13 cellular contexts compared by ENCODE assay signal in the genomic region with DNA sequence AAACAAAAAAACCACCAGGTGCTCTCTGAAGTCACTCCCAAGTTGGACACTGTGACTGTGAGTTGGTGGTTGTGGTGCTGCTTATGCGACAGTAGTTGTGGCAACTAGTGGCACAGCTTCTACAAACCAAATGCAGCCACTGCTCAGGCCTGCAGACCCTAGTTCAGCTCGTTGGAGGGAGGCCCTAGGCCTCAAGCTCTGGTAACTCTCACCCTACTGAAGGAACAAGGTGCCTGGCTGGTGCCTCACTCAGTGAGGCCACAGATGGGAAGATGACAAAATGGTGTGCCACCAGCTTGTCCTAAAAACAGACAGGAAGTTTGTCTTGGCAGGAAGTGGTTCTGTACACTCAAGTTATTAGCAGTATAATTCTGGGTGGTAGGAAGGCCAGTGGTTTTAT. TPM values are rescaled to one million over a fixed set of nuclear protein-coding genes. Genes with fewer than 3 reads are reported as not detected.
DNase-seq lines count a peak whose midpoint lies in the region; ATAC-seq and TF ChIP-seq lines count a peak whose summit lies in the region.
"Had no signal": no experiment of that assay in that cellular context is flagged by ENCODE, and none has a peak within 500 bp of the region (broad histone marks: within the 10 kb centered on the region; RNA-seq: fewer than 3 reads in every experiment).

No MANE protein-coding gene starts in this region.

- peak overlapping the region; percentile 40 for H2AFZ ChIP-seq in mammary epithelial cell (ENCODE audit: low read depth, low read length)
- H2AFZ ChIP-seq in hepatocyte: no peak overlapping the region

- CTCF ChIA-PET in mammary epithelial cell (lab: Charles Lee; ENCODE audit: low non-redundant PET) (no interaction called here), RWPE1 (lab: Yijun Ruan, JAX) (no interaction called here)

- DNase-seq in mammary epithelial cell (no peak), breast epithelium (ENCODE audit: low spot score in 2 of 2) (no peak), RWPE1 (ENCODE audit: low spot score) (no peak), NCI-H146 treated with DMSO at 0.1 percent for 48 hours (lab: John Stamatoyannopoulos, UW; ENCODE audit: unreplicated experiment) (no peak), hepatocyte (ENCODE audit: low spot score) (no peak), DMS 273 (lab: John Stamatoyannopoulos, UW; ENCODE audit: unreplicated experiment) (no peak), hippocampal formation (lab: John Stamatoyannopoulos, UW) (no peak)
- DNase-seq: activated T-cell treated with anti-CD3 and anti-CD28 coated beads, Interleukin-2, amount 50 U/mL, for 1 hour; DMS79; NCI-H187 treated with DMSO at 0.1 percent for 48 hours had no signal

- no peak overlapping the region for H3K9ac ChIP-seq in mammary epithelial cell (ENCODE audit: insufficient read depth, low read length)

- in situ Hi-C loops in mammary epithelial cell (cut with MboI; ENCODE audit: low sequenced_read_pairs in 2 of 2): no loop called here

- no peaks in the 10 kb centered on the region for H3K9me3 ChIP-seq in mammary epithelial cell (replicated peaks; ENCODE audit: insufficient read depth, low read length)
- no peaks in the 10 kb centered on the region for H3K9me3 ChIP-seq in breast epithelium
- H3K9me3 ChIP-seq in hepatocyte (ENCODE audit: low read depth): no peaks in the 10 kb centered on the region
- H3K9me3 ChIP-seq: suprapubic skin had no signal

- no TSS peak for BruUV-seq in mammary epithelial cell (replicated peaks; lab: Mats Ljungman, UMichigan)

- H3K4me2 ChIP-seq in mammary epithelial cell (ENCODE audit: insufficient read depth, low read depth, low read length) (no peak overlapping the region), hepatocyte (no peak overlapping the region)

- H3K4me1 ChIP-seq in mammary epithelial cell (ENCODE audit: insufficient read depth, low read length): peaks cover 12% of the 10 kb centered on the region
- H3K4me1 ChIP-seq in breast epithelium: no peaks in the 10 kb centered on the region
- H3K4me1 ChIP-seq in hepatocyte (ENCODE audit: insufficient read depth): no peaks in the 10 kb centered on the region
- H3K4me1 ChIP-seq: suprapubic skin had no signal

- H3K27me3 ChIP-seq in mammary epithelial cell (ENCODE audit: insufficient read depth, low read length): no peaks in the 10 kb centered on the region
- no peaks in the 10 kb centered on the region for H3K27me3 ChIP-seq in breast epithelium
- H3K27me3 ChIP-seq in hepatocyte: no peaks in the 10 kb centered on the region
- H3K27me3 ChIP-seq: suprapubic skin had no signal

- POLR2A ChIA-PET in RWPE1 (lab: Yijun Ruan, JAX; ENCODE audit: low non-redundant PET): no interaction called here

- H3K4me3 ChIP-seq in mammary epithelial cell (replicated peaks in 1 of 3; ENCODE audit: insufficient read depth in 1 of 3, low read depth in 2 of 3, low read length in 3 of 3) (no peak overlapping the region), breast epithelium (no peak overlapping the region), hepatocyte (no peak overlapping the region)
- H3K4me3 ChIP-seq: suprapubic skin had no signal

- H3K79me2 ChIP-seq in mammary epithelial cell (ENCODE audit: insufficient read depth, low read length) (no peaks in the 10 kb centered on the region), hepatocyte (no peaks in the 10 kb centered on the region)

- ATAC-seq in HG03045 (IDR thresholded peaks at IDR 0.05; ENCODE audit: unreplicated experiment): peak; percentile 15
- ATAC-seq: HCT116 had no signal

- dilution Hi-C loops in mammary epithelial cell (cut with HindIII; ENCODE audit: low sequenced_read_pairs): no loop called here

- intact Hi-C loops in mammary epithelial cell (cut with micrococcal nuclease) (loop anchor here (5.0 kb wide), 1 partner anchor 50 kb away; no protein-coding TSS in a partner anchor), breast epithelium (cut with DNase I; ENCODE audit: low total_unique reads) (no loop called here)

- TF ChIP-seq CTCF in mammary epithelial cell (conservative IDR thresholded peaks at IDR 0.05 in 1 of 2, IDR thresholded peaks at IDR 0.05 in 1 of 2; ENCODE audit: extremely low read depth in 1 of 2, insufficient read depth in 1 of 2, low read depth in 1 of 2, low read length in 2 of 2) (no peak), breast epithelium (IDR thresholded peaks at IDR 0.05) (no peak), RWPE1 (conservative IDR thresholded peaks at IDR 0.05; ENCODE audit: low read depth) (no peak), hepatocyte (IDR thresholded peaks at IDR 0.05; ENCODE audit: poor library complexity) (no peak)

- H3K36me3 ChIP-seq in mammary epithelial cell (ENCODE audit: insufficient read depth, low read length): no peaks in the 10 kb centered on the region
- no peaks in the 10 kb centered on the region for H3K36me3 ChIP-seq in breast epithelium
- no peaks in the 10 kb centered on the region for H3K36me3 ChIP-seq in hepatocyte (replicated peaks; ENCODE audit: insufficient read depth, low read depth)
- H3K36me3 ChIP-seq: suprapubic skin had no signal

- TF ChIP-seq POLR2A in breast epithelium (IDR thresholded peaks at IDR 0.05): no peak

- no peaks in the 10 kb centered on the region for H4K20me1 ChIP-seq in mammary epithelial cell (ENCODE audit: insufficient read depth, low read length)
- H4K20me1 ChIP-seq in hepatocyte (ENCODE audit: insufficient read depth, poor library complexity, severe bottlenecking): no peaks in the 10 kb centered on the region

- 83% methylated on average over 2 of the region's 2 CpGs for WGBS in mammary epithelial cell (ENCODE audit: low coverage, missing lambda C conversion rate)
- 86% methylated on average over 2 of the region's 2 CpGs for WGBS in hepatocyte (ENCODE audit: low lambda C conversion rate, missing lambda C conversion rate)

- H3K9me2 ChIP-seq in hepatocyte (replicated peaks; ENCODE audit: insufficient read depth): no peaks in the 10 kb centered on the region

- no peak overlapping the region for H3K27ac ChIP-seq in mammary epithelial cell (ENCODE audit: insufficient read depth, low read depth, low read length)
- peak overlapping the region in 1 of 2 donors; percentile 29 for H3K27ac ChIP-seq in breast epithelium
- peak overlapping the region; percentile 62 for H3K27ac ChIP-seq in RWPE1
- no peak overlapping the region for H3K27ac ChIP-seq in hepatocyte
- H3K27ac ChIP-seq: suprapubic skin had no signal

RNA-seq across cellular contexts. Expression of a gene that starts 45.3 kb away (rescaled TPM):
- total RNA-seq in mammary epithelial cell (1 to 10 TPM; 6.0 to 7.1 TPM), breast epithelium (10 to 100 TPM; 18.7 to 78.0 (median 41.9) TPM), hepatocyte (8.8 and 14.5 TPM in 2 replicates)
- polyA plus RNA-seq in mammary epithelial cell (1.1 TPM), hepatocyte (5.2 and 10.6 TPM in 2 replicates)
- 8.5 TPM for polyA minus RNA-seq in mammary epithelial cell
